ENCODE assay signal across 26 cellular contexts in the genomic region with DNA sequence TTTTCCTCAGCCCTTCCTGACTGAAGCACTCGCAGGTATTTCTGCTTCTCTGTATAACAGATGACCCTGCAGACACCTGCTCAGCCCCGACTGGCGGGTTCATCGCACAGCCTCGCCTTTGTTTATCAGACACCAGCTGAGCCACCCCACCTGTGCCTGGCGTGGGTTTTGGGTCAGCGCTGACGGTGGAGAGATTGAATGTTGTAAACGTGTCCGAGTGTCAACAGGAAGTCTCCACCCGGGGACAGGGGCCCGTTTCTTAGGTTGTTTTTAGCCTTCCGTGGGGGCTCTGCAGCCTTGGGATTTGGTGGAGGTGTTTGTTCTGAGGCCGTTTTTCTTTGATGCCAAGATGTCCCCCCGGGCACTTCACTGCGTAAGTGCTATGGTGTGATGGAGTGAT.
A peak's percentile ranks its signal among the peaks of the same experiment; 100 is the strongest.
DNase-seq lines count a peak whose midpoint lies in the region; ATAC-seq and TF ChIP-seq lines count a peak whose summit lies in the region.
"Had no signal": no experiment of that assay in that cellular context is flagged by ENCODE, and none has a peak within 500 bp of the region (broad histone marks: within the 10 kb centered on the region; RNA-seq: fewer than 3 reads in every experiment).

No MANE protein-coding gene starts in this region.

- H3K4me3 Mint-ChIP-seq in WTC11: no peak overlapping the region
- H3K4me3 Mint-ChIP-seq: activated CD8-positive, alpha-beta T cell treated with anti-CD3 and anti-CD28 coated beads, Interleukin-2, amount 10 ng/mL, durations not matched to agents 7 days and 5 days; activated T-cell treated with anti-CD3 and anti-CD28 coated beads, Interleukin-2, amount 50 U/mL, for 4 hours; CD4-positive, alpha-beta memory T cell; naive thymus-derived CD8-positive, alpha-beta T cell had no signal

- no peaks in the 10 kb centered on the region for H3K27me3 Mint-ChIP-seq in WTC11 (ENCODE audit: low read depth)
- H3K27me3 Mint-ChIP-seq: progenitor cell of endocrine pancreas had no signal

- POLR2A ChIA-PET in WTC11 (lab: Charles Lee): no interaction called here

- intact Hi-C loops in left cardiac atrium (cut with DNase I) (no loop called here), cardiac septum (cut with DNase I) (no loop called here), right lobe of liver (cut with DNase I) (no loop called here), gastrocnemius medialis (cut with DNase I; ENCODE audit: low total_unique reads) (no loop called here)

- ATAC-seq in left cardiac atrium: no peak
- no peak for ATAC-seq in WTC11
- peak in 1 of 4 donors; percentile 1 for ATAC-seq in right lobe of liver
- ATAC-seq in GM18517 (IDR thresholded peaks at IDR 0.05; ENCODE audit: unreplicated experiment): no peak
- ATAC-seq in gastrocnemius medialis: no peak
- ATAC-seq: activated CD8-positive, alpha-beta T cell treated with anti-CD3 and anti-CD28 coated beads, Interleukin-2, amount 10 ng/mL, durations not matched to agents 7 days and 5 days; activated naive CD4-positive, alpha-beta T cell treated with anti-CD3 and anti-CD28 coated beads, Interleukin-2, amount 50 U/mL, for 72 hours; activated T-cell treated with anti-CD3 and anti-CD28 coated beads, Interleukin-2, amount 50 U/mL, for 4 hours; body of pancreas; naive thymus-derived CD8-positive, alpha-beta T cell had no signal

- peaks cover 27% of the 10 kb centered on the region for H3K36me3 Mint-ChIP-seq in WTC11

- DNase-seq in left cardiac atrium: peak; percentile 14
- no peak for DNase-seq in cardiac septum (ENCODE audit: low spot score)
- DNase-seq in WTC11 (ENCODE audit: low spot score): no peak
- peak in 2 of 3 donors; percentile 42 to 61 for DNase-seq in right lobe of liver
- no peak for DNase-seq in D341Med (ENCODE audit: low spot score)
- no peak for DNase-seq in gastrocnemius medialis
- DNase-seq in activated T-cell treated with anti-CD3 and anti-CD28 coated beads for 4 hours: no peak
- DNase-seq: ACHN; activated CD8-positive, alpha-beta T cell treated with anti-CD3 and anti-CD28 coated beads, Interleukin-2, amount 10 ng/mL, durations not matched to agents 7 days and 5 days; activated T-cell treated with anti-CD3 and anti-CD28 coated beads, Interleukin-2, amount 50 U/mL, for 4 hours; body of pancreas; CD4-positive, alpha-beta memory T cell; colonic mucosa; DND-41; mesendoderm; NCI-H1105; NCI-H526 treated with DMSO at 0.1 percent for 48 hours; PC-9; small intestine; stimulated activated CD4-positive, alpha-beta T cell treated with anti-CD3 and anti-CD28 coated beads, Interleukin-4, amount 100 ng/mL, for 4 hours had no signal

- peaks cover 21% of the 10 kb centered on the region for H3K4me1 Mint-ChIP-seq in WTC11

- peak overlapping the region in 1 of 3 donors; percentile 29 for H3K27ac ChIP-seq in right lobe of liver
- H3K27ac ChIP-seq in gastrocnemius medialis: no peak overlapping the region
- H3K27ac ChIP-seq: body of pancreas, colonic mucosa, KMS-11, PC-9, SK-N-MC had no signal

- no peak overlapping the region for H3K4me3 ChIP-seq in right lobe of liver
- H3K4me3 ChIP-seq in gastrocnemius medialis: no peak overlapping the region
- H3K4me3 ChIP-seq: body of pancreas, colonic mucosa, PC-9, SK-N-MC had no signal

- 21% methylated on average over 16 of the region's 16 CpGs for WGBS in right lobe of liver (ENCODE audit: insufficient coverage, low coverage, low lambda C conversion rate, missing lambda C conversion rate)

- H3K36me3 ChIP-seq in right lobe of liver: peaks cover 0 to 23% (median 4%) of the 10 kb centered on the region in 4 donors
- no peaks in the 10 kb centered on the region for H3K36me3 ChIP-seq in gastrocnemius medialis
- H3K36me3 ChIP-seq: colonic mucosa had no signal

- H3K9me3 ChIP-seq in right lobe of liver: no peaks in the 10 kb centered on the region
- no peaks in the 10 kb centered on the region for H3K9me3 ChIP-seq in gastrocnemius medialis
- H3K9me3 ChIP-seq: colonic mucosa had no signal

- TF ChIP-seq CTCF in WTC11 (IDR thresholded peaks at IDR 0.05): no peak
- TF ChIP-seq CTCF in right lobe of liver (IDR thresholded peaks at IDR 0.05): no peak
- no peak for TF ChIP-seq CTCF in gastrocnemius medialis (IDR thresholded peaks at IDR 0.05 in 4 of 5, conservative IDR thresholded peaks at IDR 0.05 in 1 of 5)

- H3K9me3 Mint-ChIP-seq in WTC11: peaks cover 13% of the 10 kb centered on the region

- no peaks in the 10 kb centered on the region for H3K27me3 ChIP-seq in right lobe of liver
- H3K27me3 ChIP-seq in gastrocnemius medialis: peaks cover 0 to 7% (median 0%) of the 10 kb centered on the region in 3 donors
- H3K27me3 ChIP-seq: body of pancreas, colonic mucosa had no signal

- H3K27ac Mint-ChIP-seq in WTC11: peak overlapping the region; percentile 51
- H3K27ac Mint-ChIP-seq: activated CD8-positive, alpha-beta T cell treated with anti-CD3 and anti-CD28 coated beads, Interleukin-2, amount 10 ng/mL, durations not matched to agents 7 days and 5 days; CD4-positive, alpha-beta memory T cell; progenitor cell of endocrine pancreas had no signal

- in situ Hi-C loops in gastrocnemius medialis (cut with MboI; ENCODE audit: low sequenced_read_pairs in 4 of 4): no loop called here

- H3K4me1 ChIP-seq in right lobe of liver (peaks cover 0 to 85% (median 45%) of the 10 kb centered on the region in 4 donors), gastrocnemius medialis (no peaks in the 10 kb centered on the region)
- H3K4me1 ChIP-seq: colonic mucosa had no signal

- CTCF ChIA-PET in WTC11 (lab: Charles Lee): no interaction called here

- TF ChIP-seq POLR2A in right lobe of liver (IDR thresholded peaks at IDR 0.05) (no peak), gastrocnemius medialis (IDR thresholded peaks at IDR 0.05) (no peak)

TF ChIP-seq in WTC11, 78 proteins besides CTCF, POLR2A, EP300 and RAD21 (continues in another document):
- TF ChIP-seq FOXP1 (CRISPR knock-in tag; IDR thresholded peaks at IDR 0.05; ENCODE audit: borderline replicate concordance): no peak
- TF ChIP-seq, protein P1, sequence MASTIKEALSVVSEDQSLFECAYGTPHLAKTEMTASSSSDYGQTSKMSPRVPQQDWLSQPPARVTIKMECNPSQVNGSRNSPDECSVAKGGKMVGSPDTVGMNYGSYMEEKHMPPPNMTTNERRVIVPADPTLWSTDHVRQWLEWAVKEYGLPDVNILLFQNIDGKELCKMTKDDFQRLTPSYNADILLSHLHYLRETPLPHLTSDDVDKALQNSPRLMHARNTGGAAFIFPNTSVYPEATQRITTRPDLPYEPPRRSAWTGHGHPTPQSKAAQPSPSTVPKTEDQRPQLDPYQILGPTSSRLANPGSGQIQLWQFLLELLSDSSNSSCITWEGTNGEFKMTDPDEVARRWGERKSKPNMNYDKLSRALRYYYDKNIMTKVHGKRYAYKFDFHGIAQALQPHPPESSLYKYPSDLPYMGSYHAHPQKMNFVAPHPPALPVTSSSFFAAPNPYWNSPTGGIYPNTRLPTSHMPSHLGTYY (CRISPR knock-in tag; IDR thresholded peaks at IDR 0.05): no peak
- TF ChIP-seq MXD4 (CRISPR knock-in tag; IDR thresholded peaks at IDR 0.05; ENCODE audit: borderline replicate concordance): no peak
- TF ChIP-seq ZNF423 (CRISPR knock-in tag; IDR thresholded peaks at IDR 0.05): no peak
- TF ChIP-seq ESRRA (CRISPR knock-in tag; IDR thresholded peaks at IDR 0.05; ENCODE audit: borderline replicate concordance): no peak
- TF ChIP-seq ZNF138 (CRISPR knock-in tag; conservative IDR thresholded peaks at IDR 0.05): no peak
- TF ChIP-seq, protein P2, sequence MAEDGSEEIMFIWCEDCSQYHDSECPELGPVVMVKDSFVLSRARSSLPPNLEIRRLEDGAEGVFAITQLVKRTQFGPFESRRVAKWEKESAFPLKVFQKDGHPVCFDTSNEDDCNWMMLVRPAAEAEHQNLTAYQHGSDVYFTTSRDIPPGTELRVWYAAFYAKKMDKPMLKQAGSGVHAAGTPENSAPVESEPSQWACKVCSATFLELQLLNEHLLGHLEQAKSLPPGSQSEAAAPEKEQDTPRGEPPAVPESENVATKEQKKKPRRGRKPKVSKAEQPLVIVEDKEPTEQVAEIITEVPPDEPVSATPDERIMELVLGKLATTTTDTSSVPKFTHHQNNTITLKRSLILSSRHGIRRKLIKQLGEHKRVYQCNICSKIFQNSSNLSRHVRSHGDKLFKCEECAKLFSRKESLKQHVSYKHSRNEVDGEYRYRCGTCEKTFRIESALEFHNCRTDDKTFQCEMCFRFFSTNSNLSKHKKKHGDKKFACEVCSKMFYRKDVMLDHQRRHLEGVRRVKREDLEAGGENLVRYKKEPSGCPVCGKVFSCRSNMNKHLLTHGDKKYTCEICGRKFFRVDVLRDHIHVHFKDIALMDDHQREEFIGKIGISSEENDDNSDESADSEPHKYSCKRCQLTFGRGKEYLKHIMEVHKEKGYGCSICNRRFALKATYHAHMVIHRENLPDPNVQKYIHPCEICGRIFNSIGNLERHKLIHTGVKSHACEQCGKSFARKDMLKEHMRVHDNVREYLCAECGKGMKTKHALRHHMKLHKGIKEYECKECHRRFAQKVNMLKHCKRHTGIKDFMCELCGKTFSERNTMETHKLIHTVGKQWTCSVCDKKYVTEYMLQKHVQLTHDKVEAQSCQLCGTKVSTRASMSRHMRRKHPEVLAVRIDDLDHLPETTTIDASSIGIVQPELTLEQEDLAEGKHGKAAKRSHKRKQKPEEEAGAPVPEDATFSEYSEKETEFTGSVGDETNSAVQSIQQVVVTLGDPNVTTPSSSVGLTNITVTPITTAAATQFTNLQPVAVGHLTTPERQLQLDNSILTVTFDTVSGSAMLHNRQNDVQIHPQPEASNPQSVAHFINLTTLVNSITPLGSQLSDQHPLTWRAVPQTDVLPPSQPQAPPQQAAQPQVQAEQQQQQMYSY (CRISPR knock-in tag; IDR thresholded peaks at IDR 0.05): no peak
- TF ChIP-seq, protein P3, sequence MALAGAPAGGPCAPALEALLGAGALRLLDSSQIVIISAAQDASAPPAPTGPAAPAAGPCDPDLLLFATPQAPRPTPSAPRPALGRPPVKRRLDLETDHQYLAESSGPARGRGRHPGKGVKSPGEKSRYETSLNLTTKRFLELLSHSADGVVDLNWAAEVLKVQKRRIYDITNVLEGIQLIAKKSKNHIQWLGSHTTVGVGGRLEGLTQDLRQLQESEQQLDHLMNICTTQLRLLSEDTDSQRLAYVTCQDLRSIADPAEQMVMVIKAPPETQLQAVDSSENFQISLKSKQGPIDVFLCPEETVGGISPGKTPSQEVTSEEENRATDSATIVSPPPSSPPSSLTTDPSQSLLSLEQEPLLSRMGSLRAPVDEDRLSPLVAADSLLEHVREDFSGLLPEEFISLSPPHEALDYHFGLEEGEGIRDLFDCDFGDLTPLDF (CRISPR knock-in tag; IDR thresholded peaks at IDR 0.05): no peak

Comparison
In these comparisons a context has a peak if more than half of its experiments do, and no peak if none do; other contexts are left out.
1. DNase-seq: peak in left cardiac atrium (single experiment) and right lobe of liver (2 of 3); none in cardiac septum (single experiment), WTC11 (single experiment), D341Med (single experiment), gastrocnemius medialis (0 of 2) and activated T-cell treated with anti-CD3 and anti-CD28 coated beads for 4 hours (single experiment).